In genomic region chr1:89042491-89042890, GRCh38 we compare ENCODE assay signal across 9 cellular contexts. TPM values are rescaled to one million over a fixed set of nuclear protein-coding genes. Genes with fewer than 3 reads are reported as not detected.
"Had no signal": no experiment of that assay in that cellular context is flagged by ENCODE, and none has a peak within 500 bp of the region (broad histone marks: within the 10 kb centered on the region; RNA-seq: fewer than 3 reads in every experiment).

No MANE protein-coding gene starts in this region.

- H3K4me1 ChIP-seq: HAP-1 had no signal

- H3K9ac ChIP-seq: GM23248 had no signal

- H3K4me2 ChIP-seq: GM23338 had no signal

- H3K4me3 ChIP-seq: GM23248, GM23338, HAP-1 had no signal

- H3K4me3 Mint-ChIP-seq: GM23338, H9, HFFc6 had no signal

- H3K4me1 Mint-ChIP-seq: GM23338, H9 had no signal

- ATAC-seq: GM23338, HCT116 had no signal

- H2AFZ ChIP-seq: GM23248, GM23338 had no signal

- H3K27ac ChIP-seq: GM23248 had no signal

- H3K36me3 ChIP-seq: HAP-1 had no signal

- H3K9me3 ChIP-seq: HAP-1 had no signal

- DNase-seq: GM23248, GOT3, H7, H9, HFFc6 had no signal

- H3K27ac Mint-ChIP-seq: GM23338, H9, HFFc6 had no signal

RNA-seq across cellular contexts. Expression of gene GBP3, which starts 19.8 kb away (rescaled TPM):
- total RNA-seq: GM23338, H1, H7, H9 had no signal
- polyA plus RNA-seq: H1 had no signal

RNA-seq across cellular contexts. Expression of gene GBP1, which starts 22.5 kb away (rescaled TPM):
- total RNA-seq: GM23338, H1, H7, H9 had no signal
- polyA plus RNA-seq: H1 had no signal
